Comparison of ENCODE assay signal across 8 cellular contexts in genomic region chr7:88509341-88509740, GRCh38.
"Had no signal": no experiment of that assay in that cellular context is flagged by ENCODE, and none has a peak within 500 bp of the region (broad histone marks: within the 10 kb centered on the region; RNA-seq: fewer than 3 reads in every experiment).

No MANE protein-coding gene starts in this region.

- DNase-seq: IMR-90, KBM-7, KG1 had no signal

- H3K27ac ChIP-seq: HL-60, KMS-11 had no signal

- H3K4me2 ChIP-seq: KMS-11 had no signal

- H3K4me3 ChIP-seq: K562 had no signal

- ATAC-seq: HepG2, K562 had no signal

- FAIRE-seq: HepG2, HTR-8/SVneo, K562 had no signal

- H3K9ac ChIP-seq: KMS-11 had no signal
